Comparison of ENCODE assay signal across 23 cellular contexts in genomic region chr10:78579586-78579985, GRCh38.
DNase-seq lines count a peak whose midpoint lies in the region; ATAC-seq, FAIRE-seq and TF ChIP-seq lines count a peak whose summit lies in the region.
"Had no signal": no experiment of that assay in that cellular context is flagged by ENCODE, and none has a peak within 500 bp of the region (broad histone marks: within the 10 kb centered on the region; RNA-seq: fewer than 3 reads in every experiment).

No MANE protein-coding gene starts in this region.

- no peak for TF ChIP-seq EP300 in sigmoid colon (IDR thresholded peaks at IDR 0.05)

- no peaks in the 10 kb centered on the region for H3K27me3 Mint-ChIP-seq in activated CD4-positive, alpha-beta T cell treated with anti-CD3 and anti-CD28 coated beads, Interleukin-2, amount 10 ng/mL, durations not matched to agents 24 days and 14 days
- no peaks in the 10 kb centered on the region for H3K27me3 Mint-ChIP-seq in naive thymus-derived CD4-positive, alpha-beta T cell
- H3K27me3 Mint-ChIP-seq: activated naive CD4-positive, alpha-beta T cell treated with anti-CD3 and anti-CD28 coated beads, Interleukin-2, amount 50 U/mL, for 24 hours; activated T-cell treated with anti-CD3 and anti-CD28 coated beads, Interleukin-2, amount 50 U/mL, for 24 hours had no signal

- H3K9ac ChIP-seq in kidney (ENCODE audit: low read length in 2 of 2), result no peak overlapping the region
- H3K9ac ChIP-seq: BLaER1 had no signal

- peaks cover 14% of the 10 kb centered on the region for H3K4me1 Mint-ChIP-seq in activated CD4-positive, alpha-beta T cell treated with anti-CD3 and anti-CD28 coated beads, Interleukin-2, amount 10 ng/mL, durations not matched to agents 24 days and 14 days
- peaks cover 0 to 19% (median 2%) of the 10 kb centered on the region in 7 donors for H3K4me1 Mint-ChIP-seq in naive thymus-derived CD4-positive, alpha-beta T cell
- H3K4me1 Mint-ChIP-seq: endodermal cell had no signal

- no peaks in the 10 kb centered on the region for H3K36me3 ChIP-seq in sigmoid colon
- no peaks in the 10 kb centered on the region for H3K36me3 ChIP-seq in kidney (ENCODE audit: control insufficient read depth in 1 of 2, insufficient read depth in 2 of 2, low read length in 2 of 2)
- H3K36me3 ChIP-seq in naive thymus-derived CD4-positive, alpha-beta T cell (ENCODE audit: control insufficient read depth in 2 of 3, insufficient read depth in 3 of 3, low read length in 3 of 3), result no peaks in the 10 kb centered on the region
- H3K36me3 ChIP-seq: BLaER1, colonic mucosa, spleen had no signal

- TF ChIP-seq CTCF in sigmoid colon (IDR thresholded peaks at IDR 0.05), result no peak
- TF ChIP-seq CTCF in kidney (IDR thresholded peaks at IDR 0.05; ENCODE audit: borderline replicate concordance, extremely low read depth, insufficient read depth), result no peak

- H3K27ac ChIP-seq in sigmoid colon (peak overlapping the region in 3 of 4 donors; percentile 56 to 73 (median 63)), kidney (ENCODE audit: low read depth in 2 of 2, low read length in 2 of 2) (no peak overlapping the region)
- H3K27ac ChIP-seq in naive thymus-derived CD4-positive, alpha-beta T cell (ENCODE audit: low read depth, low read length), result no peak overlapping the region
- H3K27ac ChIP-seq: A549, BLaER1, colonic mucosa had no signal

- H3K4me3 Mint-ChIP-seq in activated CD4-positive, alpha-beta T cell treated with anti-CD3 and anti-CD28 coated beads, Interleukin-2, amount 10 ng/mL, durations not matched to agents 24 days and 14 days, result no peak overlapping the region
- H3K4me3 Mint-ChIP-seq in naive thymus-derived CD4-positive, alpha-beta T cell, result no peak overlapping the region
- H3K4me3 Mint-ChIP-seq: activated naive CD4-positive, alpha-beta T cell treated with anti-CD3 and anti-CD28 coated beads, Interleukin-2, amount 50 U/mL, for 24 hours; activated T-cell treated with anti-CD3 and anti-CD28 coated beads, Interleukin-2, amount 50 U/mL, for 24 hours; endodermal cell; type B pancreatic cell had no signal

- CTCF ChIA-PET in naive thymus-derived CD4-positive, alpha-beta T cell (lab: Charles Lee), result no interaction called here

- H3K4me3 ChIP-seq in sigmoid colon (no peak overlapping the region), kidney (ENCODE audit: low read length in 2 of 2) (no peak overlapping the region)
- no peak overlapping the region for H3K4me3 ChIP-seq in naive thymus-derived CD4-positive, alpha-beta T cell (ENCODE audit: low read length)
- H3K4me3 ChIP-seq: A549, BLaER1, colonic mucosa, spleen had no signal

- 92 to 95% methylated on average over 5 of the region's 5 CpGs for WGBS in sigmoid colon, 2 donors

- POLR2A ChIA-PET in naive thymus-derived CD4-positive, alpha-beta T cell (lab: Charles Lee), result no interaction called here

- peak overlapping the region; percentile 93 for H3K27ac Mint-ChIP-seq in activated CD4-positive, alpha-beta T cell treated with anti-CD3 and anti-CD28 coated beads, Interleukin-2, amount 10 ng/mL, durations not matched to agents 24 days and 14 days
- no peak overlapping the region for H3K27ac Mint-ChIP-seq in naive thymus-derived CD4-positive, alpha-beta T cell
- H3K27ac Mint-ChIP-seq: activated naive CD4-positive, alpha-beta T cell treated with anti-CD3 and anti-CD28 coated beads, Interleukin-2, amount 50 U/mL, for 24 hours; endodermal cell; type B pancreatic cell had no signal

- no peaks in the 10 kb centered on the region for H3K36me3 Mint-ChIP-seq in activated CD4-positive, alpha-beta T cell treated with anti-CD3 and anti-CD28 coated beads, Interleukin-2, amount 10 ng/mL, durations not matched to agents 24 days and 14 days (ENCODE audit: low read depth)
- no peaks in the 10 kb centered on the region for H3K36me3 Mint-ChIP-seq in naive thymus-derived CD4-positive, alpha-beta T cell
- H3K36me3 Mint-ChIP-seq: activated naive CD4-positive, alpha-beta T cell treated with anti-CD3 and anti-CD28 coated beads, Interleukin-2, amount 50 U/mL, for 24 hours; type B pancreatic cell had no signal

- no peaks in the 10 kb centered on the region for H3K9me3 Mint-ChIP-seq in activated CD4-positive, alpha-beta T cell treated with anti-CD3 and anti-CD28 coated beads, Interleukin-2, amount 10 ng/mL, durations not matched to agents 24 days and 14 days
- H3K9me3 Mint-ChIP-seq in naive thymus-derived CD4-positive, alpha-beta T cell, result no peaks in the 10 kb centered on the region
- H3K9me3 Mint-ChIP-seq: activated naive CD4-positive, alpha-beta T cell treated with anti-CD3 and anti-CD28 coated beads, Interleukin-2, amount 50 U/mL, for 24 hours; activated T-cell treated with anti-CD3 and anti-CD28 coated beads, Interleukin-2, amount 50 U/mL, for 24 hours; endodermal cell; type B pancreatic cell had no signal

- H3K27me3 ChIP-seq in sigmoid colon, result no peaks in the 10 kb centered on the region
- H3K27me3 ChIP-seq in naive thymus-derived CD4-positive, alpha-beta T cell (ENCODE audit: control insufficient read depth in 2 of 2, insufficient read depth in 2 of 2, low read length in 2 of 2), result no peaks in the 10 kb centered on the region
- H3K27me3 ChIP-seq: BLaER1, colonic mucosa had no signal

- no peak for DNase-seq in activated CD4-positive, alpha-beta T cell treated with anti-CD3 and anti-CD28 coated beads, Interleukin-2, amount 10 ng/mL, durations not matched to agents 24 days and 14 days
- DNase-seq in activated CD4-positive, alpha-beta T cell treated with anti-CD3 and anti-CD28 coated beads for 4 hours, result no peak
- DNase-seq in NCI-H446 treated with DMSO at 0.1 percent for 48 hours (lab: John Stamatoyannopoulos, UW), result peak; percentile 96
- peak; percentile 33 for DNase-seq in cerebellum (ENCODE audit: low spot score)
- no peak for DNase-seq in sigmoid colon
- DNase-seq in kidney, result no peak
- no peak for DNase-seq in central memory CD4-positive, alpha-beta T cell
- DNase-seq in naive thymus-derived CD4-positive, alpha-beta T cell, result no peak
- DNase-seq: activated CD8-positive, alpha-beta memory T cell treated with anti-CD3 and anti-CD28 coated beads for 24 hours; Caco-2; EL; endodermal cell; Karpas-422; NCI-H524; RPMI8226; spleen; stimulated activated CD4-positive, alpha-beta T cell treated with anti-CD3 and anti-CD28 coated beads, Interleukin-4, amount 100 ng/mL, for 1 hour had no signal

- H3K9me3 ChIP-seq in sigmoid colon (no peaks in the 10 kb centered on the region), kidney (ENCODE audit: control insufficient read depth in 1 of 2, low read length in 2 of 2) (no peaks in the 10 kb centered on the region)
- H3K9me3 ChIP-seq in naive thymus-derived CD4-positive, alpha-beta T cell (ENCODE audit: control insufficient read depth in 2 of 3, low read length in 3 of 3), result no peaks in the 10 kb centered on the region
- H3K9me3 ChIP-seq: A549, BLaER1, Caco-2, colonic mucosa, spleen had no signal

- no peak for TF ChIP-seq POLR2A in sigmoid colon (IDR thresholded peaks at IDR 0.05)

- intact Hi-C loops in activated CD4-positive, alpha-beta T cell treated with anti-CD3 and anti-CD28 coated beads, Interleukin-2, amount 10 ng/mL, durations not matched to agents 24 days and 14 days (cut with micrococcal nuclease), result loop anchor here (1.0 to 10.0 kb wide), 5 partner anchors 23 to 753 kb away; no protein-coding TSS in a partner anchor
- intact Hi-C loops in sigmoid colon (cut with DNase I) (no loop called here), kidney (cut with DNase I) (no loop called here)
- intact Hi-C loops in naive thymus-derived CD4-positive, alpha-beta T cell (cut with micrococcal nuclease), result no loop called here

- H3K4me1 ChIP-seq in sigmoid colon (peaks cover 0 to 32% (median 21%) of the 10 kb centered on the region in 4 donors), kidney (ENCODE audit: control insufficient read depth in 1 of 2, insufficient read depth in 1 of 2, low read depth in 1 of 2, low read length in 2 of 2) (peaks cover 0 to 5% of the 10 kb centered on the region in 2 donors)
- H3K4me1 ChIP-seq in naive thymus-derived CD4-positive, alpha-beta T cell (ENCODE audit: control insufficient read depth in 2 of 2, insufficient read depth in 2 of 2, low read length in 2 of 2), result no peaks in the 10 kb centered on the region
- H3K4me1 ChIP-seq: A549, colonic mucosa had no signal

- no peak for ATAC-seq in naive thymus-derived CD4-positive, alpha-beta T cell
- ATAC-seq: A549 had no signal

- FAIRE-seq in kidney (lab: Jason Lieb, UNC), result no peak
- FAIRE-seq: A549 had no signal

Comparison
In these comparisons a context has a peak if more than half of its experiments do, and no peak if none do; other contexts are left out.
1. DNase-seq: peak in NCI-H446 treated with DMSO at 0.1 percent for 48 hours (single experiment) and cerebellum (single experiment); none in activated CD4-positive, alpha-beta T cell treated with anti-CD3 and anti-CD28 coated beads, Interleukin-2, amount 10 ng/mL, durations not matched to agents 24 days and 14 days (single experiment), activated CD4-positive, alpha-beta T cell treated with anti-CD3 and anti-CD28 coated beads for 4 hours (0 of 2), sigmoid colon (single experiment), kidney (single experiment), central memory CD4-positive, alpha-beta T cell (single experiment) and naive thymus-derived CD4-positive, alpha-beta T cell (0 of 9).
2. H3K27ac ChIP-seq: peak in sigmoid colon (3 of 4); none in kidney (0 of 2) and naive thymus-derived CD4-positive, alpha-beta T cell (single experiment).